26 cellular contexts compared by ENCODE assay signal in the genomic region with DNA sequence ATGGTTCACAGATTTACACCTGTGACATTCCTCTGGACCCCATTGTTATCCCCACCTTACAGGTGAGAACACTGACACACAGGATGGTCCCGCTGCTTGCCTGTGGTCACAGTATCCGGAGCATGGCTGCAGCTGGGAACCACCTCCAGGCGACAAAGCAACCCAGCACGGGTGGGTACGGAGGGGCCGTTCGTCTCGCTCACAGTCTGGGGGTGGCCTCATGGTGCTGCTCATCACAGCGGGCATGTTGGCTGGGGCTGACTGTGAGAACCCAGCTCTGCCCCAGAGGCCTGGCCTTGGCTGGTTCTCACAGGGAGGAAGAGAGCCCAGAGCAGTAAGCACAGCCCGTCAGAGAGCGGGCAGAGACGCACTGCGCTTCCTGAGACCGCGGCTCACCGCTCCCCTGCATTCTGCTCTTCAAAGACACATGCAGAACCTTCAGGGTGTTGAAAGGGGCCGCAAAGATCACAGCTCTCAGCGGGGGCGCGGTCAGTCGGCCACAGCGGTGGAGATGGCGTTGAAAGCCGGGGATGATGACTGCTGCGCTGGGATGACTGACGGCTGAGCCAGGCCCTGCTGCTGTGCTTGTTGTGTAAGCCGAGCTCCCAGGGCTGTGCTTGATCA.
DNase-seq lines count a peak whose midpoint lies in the region; ATAC-seq, FAIRE-seq and TF ChIP-seq lines count a peak whose summit lies in the region.
"Had no signal": no experiment of that assay in that cellular context is flagged by ENCODE, and none has a peak within 500 bp of the region (broad histone marks: within the 10 kb centered on the region; RNA-seq: fewer than 3 reads in every experiment).

No MANE protein-coding gene starts in this region.

- ATAC-seq in Right ventricle myocardium superior (ENCODE audit: poor library complexity): no peak
- ATAC-seq in K562: peak; percentile 50
- ATAC-seq in mucosa of descending colon: no peak
- ATAC-seq in upper lobe of left lung (ENCODE audit: low FRiP score in 2 of 2): peak; percentile 6 to 31
- ATAC-seq: A549, gastrocnemius medialis, SK-N-SH treated with all-trans-retinoic acid at 6 μM for 48 hours had no signal

- H3K9ac ChIP-seq in K562 (ENCODE audit: insufficient read depth in 1 of 2, low read depth in 2 of 2, low read length in 2 of 2): no peak overlapping the region

- no peaks in the 10 kb centered on the region for H3K4me1 ChIP-seq in K562 (replicated peaks in 1 of 2; ENCODE audit: control insufficient read depth in 2 of 2, insufficient read depth in 2 of 2, low read length in 2 of 2)
- no peaks in the 10 kb centered on the region for H3K4me1 ChIP-seq in mucosa of descending colon (ENCODE audit: low read depth)
- H3K4me1 ChIP-seq in upper lobe of left lung: no peaks in the 10 kb centered on the region
- H3K4me1 ChIP-seq in uterus: no peaks in the 10 kb centered on the region
- H3K4me1 ChIP-seq: A549, adrenal gland, gastrocnemius medialis, vagina had no signal

- TF ChIP-seq RAD21 in K562 (CRISPR knock-in tag; conservative IDR thresholded peaks at IDR 0.05 in 1 of 2, IDR thresholded peaks at IDR 0.05 in 1 of 2): no peak

- in situ Hi-C loops in K562 (cut with MboI): no loop called here

- TF ChIP-seq POLR2A in K562 (conservative IDR thresholded peaks at IDR 0.05) (no peak), upper lobe of left lung (IDR thresholded peaks at IDR 0.05) (no peak), uterus (IDR thresholded peaks at IDR 0.05) (no peak)

- CTCF ChIA-PET in K562 (lab: Yijun Ruan, JAX; ENCODE audit: low intra/inter-chr PET ratio): no interaction called here

- FAIRE-seq in K562 (lab: Jason Lieb, UNC): no peak
- FAIRE-seq: A549, colon, G401.6, H1, HTR-8/SVneo had no signal

- TF ChIP-seq EP300 in K562 (IDR thresholded peaks at IDR 0.05; ENCODE audit: low read length) (no peak), upper lobe of left lung (IDR thresholded peaks at IDR 0.05) (no peak)

- H3K27me3 ChIP-seq in K562 (ENCODE audit: control insufficient read depth in 2 of 2, insufficient read depth in 2 of 2, low read length in 2 of 2) (peaks cover 25 to 53% of the 10 kb centered on the region in 2 experiments; a peak in 4 of 5 replicates), upper lobe of left lung (no peaks in the 10 kb centered on the region), uterus (no peaks in the 10 kb centered on the region)
- H3K27me3 ChIP-seq: brain microvascular endothelial cell, hepatocyte, vagina had no signal

- H3K27ac ChIP-seq in K562 (ENCODE audit: extremely low read depth, low read depth, low read length) (no peak overlapping the region), upper lobe of left lung (no peak overlapping the region), uterus (no peak overlapping the region)
- H3K27ac ChIP-seq: A549, adrenal gland, brain microvascular endothelial cell, gastrocnemius medialis, hepatocyte, RWPE1, vagina had no signal

- no peak overlapping the region for H3K4me2 ChIP-seq in K562 (ENCODE audit: insufficient read depth, low read length)
- H3K4me2 ChIP-seq: A549, hepatocyte had no signal

- intact Hi-C loops in cardiac septum (cut with DNase I): no loop called here
- intact Hi-C loops in Right ventricle myocardium superior (cut with DNase I): no loop called here
- intact Hi-C loops in K562 (cut with micrococcal nuclease): no loop called here
- intact Hi-C loops in mucosa of descending colon (cut with DNase I, micrococcal nuclease): no loop called here
- intact Hi-C loops in uterus (cut with DNase I; ENCODE audit: low total_unique reads): no loop called here

- BruUV-seq in K562 (replicated peaks; lab: Mats Ljungman, UMichigan): no TSS peak

- POLR2A ChIA-PET in K562 (lab: Yijun Ruan, JAX): no interaction called here

- no peak overlapping the region for H3K4me3 ChIP-seq in K562
- no peak overlapping the region for H3K4me3 ChIP-seq in mucosa of descending colon
- H3K4me3 ChIP-seq in upper lobe of left lung: no peak overlapping the region
- H3K4me3 ChIP-seq in uterus: no peak overlapping the region
- H3K4me3 ChIP-seq: A549, adrenal gland, gastrocnemius medialis, hepatocyte, vagina had no signal

- DNase-seq in cardiac septum (ENCODE audit: low spot score) (peak; percentile 36), Right ventricle myocardium superior (no peak), K562 (ENCODE audit: extremely low read depth in 1 of 4, low spot score in 3 of 4) (no peak), mucosa of descending colon (peak in 2 of 3 donors; percentile 3 to 32), upper lobe of left lung (peak in 1 of 2 donors; percentile 18), uterus (no peak), T-helper 1 cell (no peak)
- no peak for DNase-seq in activated CD4-positive, alpha-beta T cell treated with anti-CD3 and anti-CD28 coated beads, Interleukin-2, amount 50 U/mL, for 1 hour
- DNase-seq: activated B cell treated with CpG ODN at 0.5 μM for 24 hours; activated CD4-positive, alpha-beta T cell treated with anti-CD3 and anti-CD28 coated beads, Interleukin-2, amount 50 U/mL, for 4 hours; activated gamma-delta T cell treated with Interleukin-2 at 50 U/mL for 16 hours; brain microvascular endothelial cell; DMS153; gastrocnemius medialis; NCI-H526; stimulated activated CD4-positive, alpha-beta T cell treated with anti-CD3 and anti-CD28 coated beads, Interleukin-1b, Interleukin-23, amount 100 ng/mL, for 48 hours had no signal

- no peaks in the 10 kb centered on the region for H3K9me3 ChIP-seq in K562 (replicated peaks; ENCODE audit: control insufficient read depth, insufficient read depth, low read depth, low read length)
- H3K9me3 ChIP-seq in mucosa of descending colon: no peaks in the 10 kb centered on the region
- H3K9me3 ChIP-seq in upper lobe of left lung: no peaks in the 10 kb centered on the region
- H3K9me3 ChIP-seq in uterus: no peaks in the 10 kb centered on the region
- H3K9me3 ChIP-seq: A549, adrenal gland, gastrocnemius medialis, vagina had no signal

- under 1% methylated on average over 21 of the region's 27 CpGs for WGBS in K562 (ENCODE audit: insufficient coverage, low coverage, missing lambda C conversion rate)
- 52 to 68% methylated on average over 20 to 27 of the region's 27 CpGs for WGBS in upper lobe of left lung, 2 donors

- TF ChIP-seq CTCF in K562 (IDR thresholded peaks at IDR 0.05 in 2 of 3, conservative IDR thresholded peaks at IDR 0.05 in 1 of 3; ENCODE audit: insufficient read depth in 2 of 3, low read depth in 1 of 3, low read length in 3 of 3) (no peak), mucosa of descending colon (IDR thresholded peaks at IDR 0.05) (no peak), upper lobe of left lung (IDR thresholded peaks at IDR 0.05) (no peak), uterus (IDR thresholded peaks at IDR 0.05) (no peak)

- H4K20me1 ChIP-seq in K562 (replicated peaks; ENCODE audit: control insufficient read depth, insufficient read depth, low read length): no peaks in the 10 kb centered on the region

- H3K79me2 ChIP-seq in K562 (ENCODE audit: control insufficient read depth, insufficient read depth, low read length): no peaks in the 10 kb centered on the region
- H3K79me2 ChIP-seq: hepatocyte had no signal

- no peaks in the 10 kb centered on the region for H3K36me3 ChIP-seq in K562 (ENCODE audit: control insufficient read depth, insufficient read depth, low read length)
- H3K36me3 ChIP-seq in mucosa of descending colon (ENCODE audit: low read depth): no peaks in the 10 kb centered on the region
- no peaks in the 10 kb centered on the region for H3K36me3 ChIP-seq in upper lobe of left lung
- H3K36me3 ChIP-seq in uterus: no peaks in the 10 kb centered on the region
- H3K36me3 ChIP-seq: adrenal gland, brain microvascular endothelial cell, gastrocnemius medialis, vagina had no signal

- no peaks in the 10 kb centered on the region for H3K9me1 ChIP-seq in K562 (ENCODE audit: control insufficient read depth, insufficient read depth, low read length)

- H2AFZ ChIP-seq in K562 (ENCODE audit: low read depth, low read length): no peak overlapping the region
- H2AFZ ChIP-seq: hepatocyte had no signal

TF ChIP-seq in K562, 482 proteins besides CTCF, POLR2A, EP300 and RAD21:
- TF ChIP-seq, protein P1, sequence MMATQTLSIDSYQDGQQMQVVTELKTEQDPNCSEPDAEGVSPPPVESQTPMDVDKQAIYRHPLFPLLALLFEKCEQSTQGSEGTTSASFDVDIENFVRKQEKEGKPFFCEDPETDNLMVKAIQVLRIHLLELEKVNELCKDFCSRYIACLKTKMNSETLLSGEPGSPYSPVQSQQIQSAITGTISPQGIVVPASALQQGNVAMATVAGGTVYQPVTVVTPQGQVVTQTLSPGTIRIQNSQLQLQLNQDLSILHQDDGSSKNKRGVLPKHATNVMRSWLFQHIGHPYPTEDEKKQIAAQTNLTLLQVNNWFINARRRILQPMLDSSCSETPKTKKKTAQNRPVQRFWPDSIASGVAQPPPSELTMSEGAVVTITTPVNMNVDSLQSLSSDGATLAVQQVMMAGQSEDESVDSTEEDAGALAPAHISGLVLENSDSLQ (IDR thresholded peaks at IDR 0.05): peak; percentile 39; the same call in 1 of the 2 replicates
- TF ChIP-seq SREBF1 (IDR thresholded peaks at IDR 0.05; ENCODE audit: borderline replicate concordance, low read depth, low read length): no peak

Comparison
In these comparisons a context has a peak if more than half of its experiments do, and no peak if none do; other contexts are left out.
1. DNase-seq: peak in cardiac septum (single experiment) and mucosa of descending colon (2 of 3); none in Right ventricle myocardium superior (single experiment), K562 (0 of 4), uterus (0 of 2), activated CD4-positive, alpha-beta T cell treated with anti-CD3 and anti-CD28 coated beads, Interleukin-2, amount 50 U/mL, for 1 hour (single experiment) and T-helper 1 cell (0 of 5).
2. ATAC-seq: peak in K562 (single experiment) and upper lobe of left lung (2 of 2); none in Right ventricle myocardium superior (single experiment) and mucosa of descending colon (single experiment).